16 cellular contexts compared by ENCODE assay signal in genomic region chr17:73985466-73986015, GRCh38.
"Had no signal": no experiment of that assay in that cellular context is flagged by ENCODE, and none has a peak within 500 bp of the region (broad histone marks: within the 10 kb centered on the region; RNA-seq: fewer than 3 reads in every experiment).

No MANE protein-coding gene starts in this region.

- H3K9me3 ChIP-seq: ascending aorta, body of pancreas had no signal

- ATAC-seq: activated CD8-positive, alpha-beta T cell treated with anti-CD3 and anti-CD28 coated beads, Interleukin-2, amount 10 ng/mL, durations not matched to agents 7 days and 5 days; body of pancreas; PC-3; WTC11 had no signal

- H3K27ac ChIP-seq: ascending aorta, body of pancreas had no signal

- DNase-seq: activated CD4-positive, alpha-beta T cell treated with anti-CD3 and anti-CD28 coated beads for 48 hours; activated CD4-positive, alpha-beta T cell treated with anti-CD3 and anti-CD28 coated beads, Interleukin-2, amount 50 U/mL, for 4 hours; activated CD4-positive, CD25-positive, alpha-beta regulatory T cell treated with anti-CD3 and anti-CD28 coated beads, Interleukin-2, amount 50 U/mL, for 72 hours; activated CD8-positive, alpha-beta memory T cell treated with anti-CD3 and anti-CD28 coated beads, Interleukin-2, amount 50 U/mL, for 48 hours; activated CD8-positive, alpha-beta T cell treated with anti-CD3 and anti-CD28 coated beads, Interleukin-2, amount 10 ng/mL, durations not matched to agents 7 days and 5 days; activated T-cell treated with anti-CD3 and anti-CD28 coated beads, Interleukin-2, amount 50 U/mL, for 1 hour; body of pancreas; NCI-H1092; NCI-H1417; NCI-H1694 treated with DMSO at 0.1 percent for 48 hours; NCI-H2029 treated with DMSO at 0.1 percent for 48 hours; NCI-H69; PC-3; SHP77 treated with DMSO at 0.1 percent for 48 hours had no signal

- H3K4me1 ChIP-seq: ascending aorta, body of pancreas had no signal

- H3K36me3 ChIP-seq: ascending aorta had no signal

- H3K4me3 ChIP-seq: ascending aorta, body of pancreas had no signal

- H3K27me3 ChIP-seq: ascending aorta, body of pancreas had no signal
